8 cellular contexts compared by ENCODE assay signal in the genomic region with DNA sequence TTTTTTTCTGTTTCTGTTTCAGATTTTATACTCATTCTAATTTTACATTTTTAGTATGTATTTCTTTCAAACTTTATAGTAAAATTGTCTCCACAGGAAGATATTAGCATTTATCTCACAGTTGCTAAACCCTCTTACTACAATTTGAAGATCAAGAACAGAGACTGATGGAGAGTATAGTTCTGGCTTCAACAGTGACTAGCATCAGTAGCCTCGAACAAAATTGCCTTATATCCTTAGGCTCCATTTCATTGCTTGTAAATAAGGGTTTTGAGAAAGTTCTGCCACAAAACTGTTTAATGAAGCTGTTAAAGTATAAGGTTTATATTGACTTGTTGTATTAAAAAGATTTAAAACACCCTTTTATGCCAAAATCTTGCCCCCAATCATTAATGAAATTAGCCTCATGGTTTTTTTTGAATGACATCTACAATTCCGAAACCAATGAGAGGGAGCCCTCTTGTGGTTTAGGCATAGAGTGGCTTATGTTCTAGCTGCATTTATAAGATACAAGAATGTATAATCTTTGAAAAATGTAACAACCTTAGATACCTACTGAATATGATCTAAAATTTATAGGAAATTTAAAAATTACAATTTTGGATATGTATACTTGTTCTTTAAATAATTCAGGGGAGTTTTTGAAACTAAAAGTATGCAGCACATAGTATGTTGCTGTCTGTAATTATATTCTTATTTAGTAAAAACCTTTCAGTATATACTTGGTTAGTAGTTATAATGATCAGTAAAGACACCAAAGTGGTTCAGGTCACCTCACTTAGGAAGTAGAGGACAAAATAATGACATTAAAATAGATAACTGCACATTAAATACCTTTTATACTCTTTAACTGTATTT.
DNase-seq lines count a peak whose midpoint lies in the region; ATAC-seq and TF ChIP-seq lines count a peak whose summit lies in the region.

No MANE protein-coding gene starts in this region.

- POLR2A ChIA-PET in WTC11 (lab: Charles Lee): no interaction called here

- H3K27me3 ChIP-seq in MM.1S (replicated peaks; ENCODE audit: insufficient read depth, low read length) (no peaks in the 10 kb centered on the region), iPS DF 6.9 (ENCODE audit: control insufficient read depth, insufficient read depth, low read length) (no peaks in the 10 kb centered on the region), tibial artery (no peaks in the 10 kb centered on the region)

- no peak overlapping the region for H3K27ac ChIP-seq in MM.1S (ENCODE audit: low read length)
- H3K27ac ChIP-seq in iPS DF 6.9 (ENCODE audit: low read length): no peak overlapping the region
- H3K27ac ChIP-seq in tibial artery: no peak overlapping the region

- CTCF ChIA-PET in WTC11 (lab: Charles Lee): interaction anchor here (0.6 to 1.6 kb wide), 8 partner anchors 10 to 546 kb away, joined by 3 to 4 read pairs (median 3); no protein-coding TSS in a partner anchor

- peaks cover 10% of the 10 kb centered on the region for H3K4me1 Mint-ChIP-seq in WTC11

- H3K9me3 Mint-ChIP-seq in WTC11: no peaks in the 10 kb centered on the region

- H3K9me3 ChIP-seq in MM.1S (replicated peaks; ENCODE audit: insufficient read depth, low read length): no peaks in the 10 kb centered on the region
- no peaks in the 10 kb centered on the region for H3K9me3 ChIP-seq in iPS DF 6.9 (ENCODE audit: control insufficient read depth, insufficient read depth, low read length)
- no peaks in the 10 kb centered on the region for H3K9me3 ChIP-seq in tibial artery

- no peaks in the 10 kb centered on the region for H4K20me1 ChIP-seq in MM.1S (ENCODE audit: insufficient read depth, low read length)

- no peaks in the 10 kb centered on the region for H3K36me3 Mint-ChIP-seq in WTC11

- no peak overlapping the region for H3K27ac Mint-ChIP-seq in WTC11

- H3K9ac ChIP-seq in MM.1S (ENCODE audit: low read length): no peak overlapping the region

- DNase-seq in NCI-H524 (lab: John Stamatoyannopoulos, UW) (peak; percentile 12 to 25), NCI-H524 treated with DMSO at 0.1 percent for 48 hours (lab: John Stamatoyannopoulos, UW) (no peak), H4 (ENCODE audit: low spot score) (peak; percentile 33), MM.1S (peak; percentile 70), WTC11 (ENCODE audit: low spot score) (no peak), iPS DF 6.9 (ENCODE audit: low read depth, low spot score) (peak; percentile 7), tibial artery (no peak), cerebellar nuclear complex (lab: John Stamatoyannopoulos, UW) (no peak)

- peak; percentile 68 for ATAC-seq in WTC11

- H3K4me1 ChIP-seq in MM.1S (ENCODE audit: low read length): no peaks in the 10 kb centered on the region
- no peaks in the 10 kb centered on the region for H3K4me1 ChIP-seq in iPS DF 6.9 (ENCODE audit: control insufficient read depth, insufficient read depth, low read length)
- no peaks in the 10 kb centered on the region for H3K4me1 ChIP-seq in tibial artery

- intact Hi-C loops in tibial artery (cut with DNase I; ENCODE audit: low total_unique reads): loop anchor here (5.0 kb wide), 1 partner anchor 265 kb away; no protein-coding TSS in a partner anchor

- H3K4me3 ChIP-seq in MM.1S (ENCODE audit: low read length) (no peak overlapping the region), iPS DF 6.9 (ENCODE audit: low read length) (no peak overlapping the region), tibial artery (no peak overlapping the region)

- no peak overlapping the region for H3K4me3 Mint-ChIP-seq in WTC11

- H3F3A ChIP-seq in MM.1S (ENCODE audit: insufficient read depth, low read length): no peaks in the 10 kb centered on the region

- no CpG with 5 or more reads among the region's 2 CpGs for WGBS in iPS DF 6.9 (ENCODE audit: insufficient coverage, insufficient read length)

- H2AFZ ChIP-seq in MM.1S (ENCODE audit: low read length): peak overlapping the region; percentile 22; the same call in 1 of the 2 replicates

- H3K9me2 ChIP-seq in MM.1S (replicated peaks; ENCODE audit: insufficient read depth, low read length): no peaks in the 10 kb centered on the region

- no peaks in the 10 kb centered on the region for H3K79me2 ChIP-seq in MM.1S (ENCODE audit: low read length)

- H3K36me3 ChIP-seq in MM.1S (replicated peaks; ENCODE audit: insufficient read depth, low read length): no peaks in the 10 kb centered on the region
- no peaks in the 10 kb centered on the region for H3K36me3 ChIP-seq in iPS DF 6.9 (ENCODE audit: control insufficient read depth, insufficient read depth, low read length)
- H3K36me3 ChIP-seq in tibial artery: no peaks in the 10 kb centered on the region

- H3K27me3 Mint-ChIP-seq in WTC11 (ENCODE audit: low read depth): no peaks in the 10 kb centered on the region

- H3K4me2 ChIP-seq in MM.1S (ENCODE audit: low read depth, low read length): peak overlapping the region; percentile 18; the same call in 1 of the 2 replicates

- TF ChIP-seq CTCF in MM.1S (IDR thresholded peaks at IDR 0.05; ENCODE audit: low read length) (peak; percentile 78), WTC11 (IDR thresholded peaks at IDR 0.05) (peak; percentile 51), tibial artery (IDR thresholded peaks at IDR 0.05) (peak; percentile 67 to 76)

TF ChIP-seq in WTC11, 78 proteins besides CTCF, POLR2A, EP300 and RAD21 (continues in another document):
- TF ChIP-seq JUN (CRISPR knock-in tag; IDR thresholded peaks at IDR 0.05) (no peak), TCF7 (CRISPR knock-in tag; IDR thresholded peaks at IDR 0.05; ENCODE audit: low read depth) (no peak), MYBL2 (CRISPR knock-in tag; IDR thresholded peaks at IDR 0.05) (no peak), TP53 (CRISPR knock-in tag; IDR thresholded peaks at IDR 0.05) (no peak), ZNF423 (CRISPR knock-in tag; IDR thresholded peaks at IDR 0.05) (no peak), TEAD1 (CRISPR knock-in tag; IDR thresholded peaks at IDR 0.05) (no peak)
- TF ChIP-seq, protein P1, sequence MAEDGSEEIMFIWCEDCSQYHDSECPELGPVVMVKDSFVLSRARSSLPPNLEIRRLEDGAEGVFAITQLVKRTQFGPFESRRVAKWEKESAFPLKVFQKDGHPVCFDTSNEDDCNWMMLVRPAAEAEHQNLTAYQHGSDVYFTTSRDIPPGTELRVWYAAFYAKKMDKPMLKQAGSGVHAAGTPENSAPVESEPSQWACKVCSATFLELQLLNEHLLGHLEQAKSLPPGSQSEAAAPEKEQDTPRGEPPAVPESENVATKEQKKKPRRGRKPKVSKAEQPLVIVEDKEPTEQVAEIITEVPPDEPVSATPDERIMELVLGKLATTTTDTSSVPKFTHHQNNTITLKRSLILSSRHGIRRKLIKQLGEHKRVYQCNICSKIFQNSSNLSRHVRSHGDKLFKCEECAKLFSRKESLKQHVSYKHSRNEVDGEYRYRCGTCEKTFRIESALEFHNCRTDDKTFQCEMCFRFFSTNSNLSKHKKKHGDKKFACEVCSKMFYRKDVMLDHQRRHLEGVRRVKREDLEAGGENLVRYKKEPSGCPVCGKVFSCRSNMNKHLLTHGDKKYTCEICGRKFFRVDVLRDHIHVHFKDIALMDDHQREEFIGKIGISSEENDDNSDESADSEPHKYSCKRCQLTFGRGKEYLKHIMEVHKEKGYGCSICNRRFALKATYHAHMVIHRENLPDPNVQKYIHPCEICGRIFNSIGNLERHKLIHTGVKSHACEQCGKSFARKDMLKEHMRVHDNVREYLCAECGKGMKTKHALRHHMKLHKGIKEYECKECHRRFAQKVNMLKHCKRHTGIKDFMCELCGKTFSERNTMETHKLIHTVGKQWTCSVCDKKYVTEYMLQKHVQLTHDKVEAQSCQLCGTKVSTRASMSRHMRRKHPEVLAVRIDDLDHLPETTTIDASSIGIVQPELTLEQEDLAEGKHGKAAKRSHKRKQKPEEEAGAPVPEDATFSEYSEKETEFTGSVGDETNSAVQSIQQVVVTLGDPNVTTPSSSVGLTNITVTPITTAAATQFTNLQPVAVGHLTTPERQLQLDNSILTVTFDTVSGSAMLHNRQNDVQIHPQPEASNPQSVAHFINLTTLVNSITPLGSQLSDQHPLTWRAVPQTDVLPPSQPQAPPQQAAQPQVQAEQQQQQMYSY (CRISPR knock-in tag; IDR thresholded peaks at IDR 0.05): no peak
- TF ChIP-seq, protein P2, sequence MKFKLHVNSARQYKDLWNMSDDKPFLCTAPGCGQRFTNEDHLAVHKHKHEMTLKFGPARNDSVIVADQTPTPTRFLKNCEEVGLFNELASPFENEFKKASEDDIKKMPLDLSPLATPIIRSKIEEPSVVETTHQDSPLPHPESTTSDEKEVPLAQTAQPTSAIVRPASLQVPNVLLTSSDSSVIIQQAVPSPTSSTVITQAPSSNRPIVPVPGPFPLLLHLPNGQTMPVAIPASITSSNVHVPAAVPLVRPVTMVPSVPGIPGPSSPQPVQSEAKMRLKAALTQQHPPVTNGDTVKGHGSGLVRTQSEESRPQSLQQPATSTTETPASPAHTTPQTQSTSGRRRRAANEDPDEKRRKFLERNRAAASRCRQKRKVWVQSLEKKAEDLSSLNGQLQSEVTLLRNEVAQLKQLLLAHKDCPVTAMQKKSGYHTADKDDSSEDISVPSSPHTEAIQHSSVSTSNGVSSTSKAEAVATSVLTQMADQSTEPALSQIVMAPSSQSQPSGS (CRISPR knock-in tag; IDR thresholded peaks at IDR 0.05; ENCODE audit: borderline replicate concordance, low read depth): no peak
- TF ChIP-seq, protein P3, sequence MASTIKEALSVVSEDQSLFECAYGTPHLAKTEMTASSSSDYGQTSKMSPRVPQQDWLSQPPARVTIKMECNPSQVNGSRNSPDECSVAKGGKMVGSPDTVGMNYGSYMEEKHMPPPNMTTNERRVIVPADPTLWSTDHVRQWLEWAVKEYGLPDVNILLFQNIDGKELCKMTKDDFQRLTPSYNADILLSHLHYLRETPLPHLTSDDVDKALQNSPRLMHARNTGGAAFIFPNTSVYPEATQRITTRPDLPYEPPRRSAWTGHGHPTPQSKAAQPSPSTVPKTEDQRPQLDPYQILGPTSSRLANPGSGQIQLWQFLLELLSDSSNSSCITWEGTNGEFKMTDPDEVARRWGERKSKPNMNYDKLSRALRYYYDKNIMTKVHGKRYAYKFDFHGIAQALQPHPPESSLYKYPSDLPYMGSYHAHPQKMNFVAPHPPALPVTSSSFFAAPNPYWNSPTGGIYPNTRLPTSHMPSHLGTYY (CRISPR knock-in tag; IDR thresholded peaks at IDR 0.05): no peak

Comparison
In these comparisons a context has a peak if more than half of its experiments do, and no peak if none do; other contexts are left out.
1. DNase-seq: peak in NCI-H524 (2 of 2), H4 (single experiment), MM.1S (single experiment) and iPS DF 6.9 (single experiment); none in NCI-H524 treated with DMSO at 0.1 percent for 48 hours (single experiment), WTC11 (single experiment), tibial artery (0 of 2) and cerebellar nuclear complex (0 of 2).
2. Peak in every context shown above with its lines, with median percentiles within 50 percentile points of each other: CTCF ChIP-seq.